In the genomic region with DNA sequence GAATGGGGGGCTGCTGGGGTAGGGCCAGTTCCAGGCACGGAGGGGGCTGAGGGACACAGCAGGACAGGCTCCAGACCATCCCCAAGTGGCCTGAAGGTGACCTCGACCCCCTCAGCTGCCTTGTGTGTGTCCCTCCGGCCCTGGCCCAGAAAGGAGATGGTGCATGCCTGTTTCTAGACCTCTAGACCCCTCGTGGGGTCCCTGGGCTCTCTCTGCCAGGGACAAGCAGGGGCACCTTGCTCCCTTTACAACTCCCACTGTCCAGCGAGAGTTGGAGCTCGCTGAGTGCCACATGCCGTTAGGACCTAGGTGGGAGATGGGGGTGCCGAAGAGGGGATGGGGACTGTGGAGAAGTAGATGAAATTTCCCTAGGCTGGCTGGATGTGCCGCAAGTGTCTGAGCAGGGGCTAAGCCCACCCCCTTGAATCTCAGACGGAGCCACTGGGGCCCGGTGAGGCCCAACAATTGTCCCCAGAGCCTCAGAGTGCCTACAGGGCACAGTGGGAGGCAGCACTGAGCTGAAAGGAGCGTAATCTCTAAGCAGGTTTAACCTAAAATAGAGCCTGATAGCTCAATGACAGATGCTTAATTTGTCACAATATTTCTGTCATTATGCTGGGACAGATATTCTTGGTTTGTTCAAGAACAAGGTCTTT, we compare ENCODE assay signal across 13 cellular contexts. TPM values are rescaled to one million over a fixed set of nuclear protein-coding genes. Genes with fewer than 3 reads are reported as not detected.
DNase-seq lines count a peak whose midpoint lies in the region; ATAC-seq and TF ChIP-seq lines count a peak whose summit lies in the region.
"Had no signal": no experiment of that assay in that cellular context is flagged by ENCODE, and none has a peak within 500 bp of the region (broad histone marks: within the 10 kb centered on the region; RNA-seq: fewer than 3 reads in every experiment).

No MANE protein-coding gene starts in this region.

- TF ChIP-seq POLR2A in Raji (IDR thresholded peaks at IDR 0.05; ENCODE audit: insufficient read depth, low read depth, low read length) = 0 out of 2 replicates have a peak, but pooled peaks have one; percentile 7

- no peak overlapping the region for H3K4me3 ChIP-seq in AG09309 (ENCODE audit: control insufficient read depth, low read depth, low read length)
- H3K4me3 ChIP-seq: ovary had no signal

- ATAC-seq in left lobe of liver = peak; percentile 22

- DNase-seq in AG09309 (ENCODE audit: low read depth) (no peak), GM10266 (ENCODE audit: extremely low spot score) (peak; percentile 65), left lobe of liver (ENCODE audit: low spot score) (peak; percentile 44), GM03348 (ENCODE audit: low spot score) (no peak), NCI-H2029 (lab: John Stamatoyannopoulos, UW) (no peak), amygdala (lab: John Stamatoyannopoulos, UW) (no peak), foreskin melanocyte (no peak)
- DNase-seq: cortex of kidney, DMS79 treated with DMSO at 0.1 percent for 48 hours, NCI-H1436 treated with DMSO at 0.1 percent for 48 hours, ovary, SHP77 treated with DMSO at 0.1 percent for 48 hours had no signal

- TF ChIP-seq CTCF in AG09309 (IDR thresholded peaks at IDR 0.05; ENCODE audit: control insufficient read depth, insufficient read depth, low read depth, low read length, missing control alignments) (peak; percentile 4), GM10266 (IDR thresholded peaks at IDR 0.05; ENCODE audit: control insufficient read depth, insufficient read depth, low read depth, missing control alignments) (peak; percentile 27)

RNA-seq across cellular contexts. Expression of gene KLF13, which starts 23.7 kb away (rescaled TPM):
- 91.9 TPM for total RNA-seq in left lobe of liver

Comparison
In these comparisons a context has a peak if more than half of its experiments do, and no peak if none do; other contexts are left out.
1. DNase-seq: peak in GM10266 (single experiment) and left lobe of liver (single experiment); none in AG09309 (single experiment), GM03348 (single experiment), NCI-H2029 (single experiment), amygdala (0 of 56) and foreskin melanocyte (single experiment).